In genomic region chr14:50935126-50936090, GRCh38 we compare ENCODE assay signal across 19 cellular contexts.
"Had no signal": no experiment of that assay in that cellular context is flagged by ENCODE, and none has a peak within 500 bp of the region (broad histone marks: within the 10 kb centered on the region; RNA-seq: fewer than 3 reads in every experiment).

No MANE protein-coding gene starts in this region.

- H3K9me3 ChIP-seq: right atrium auricular region, tibial artery, upper lobe of right lung had no signal

- H3K4me3 ChIP-seq: coronary artery, right atrium auricular region, smooth muscle cell, tibial artery, upper lobe of right lung had no signal

- H3K27ac ChIP-seq: coronary artery, foreskin keratinocyte, right atrium auricular region, tibial artery, upper lobe of right lung had no signal

- ATAC-seq: foreskin keratinocyte; left ventricle myocardium superior; naive thymus-derived CD4-positive, alpha-beta T cell; stimulated activated effector memory CD8-positive, alpha-beta T cell treated with anti-CD3 and anti-CD28 coated beads, Interleukin-12 subunit alpha, Interleukin-12 subunit beta, amount 100 ng/mL, for 72 hours; stimulated activated naive CD8-positive, alpha-beta T cell treated with anti-CD3 and anti-CD28 coated beads, Interleukin-15, Interleukin-2, amounts not matched to agents 100 U/mL and 50 U/mL, for 24 hours; upper lobe of right lung had no signal

- H3K4me2 ChIP-seq: smooth muscle cell had no signal

- H3K27me3 ChIP-seq: foreskin keratinocyte, right atrium auricular region, tibial artery, upper lobe of right lung had no signal

- H3K4me1 ChIP-seq: right atrium auricular region, tibial artery had no signal

- DNase-seq: effector CD4-positive, alpha-beta T cell; endodermal cell; erythroblast; immature natural killer cell; kidney; left cardiac atrium; left ventricle myocardium superior; naive thymus-derived CD4-positive, alpha-beta T cell; posterior cingulate gyrus; stimulated activated CD4-positive, alpha-beta T cell treated with anti-CD3 and anti-CD28 coated beads, Interleukin-2, amount 100 ng/mL, for 48 hours; stimulated activated CD8-positive, alpha-beta memory T cell treated with anti-CD3 and anti-CD28 coated beads, Interleukin-4, amount 100 ng/mL, for 48 hours; stimulated activated naive CD8-positive, alpha-beta T cell treated with anti-CD3 and anti-CD28 coated beads, Interleukin-15, Interleukin-2, amounts not matched to agents 100 U/mL and 50 U/mL, for 24 hours; tibial artery; upper lobe of right lung had no signal
